ENCODE assay signal across 12 cellular contexts in genomic region chr7:46290374-46291061, GRCh38.
A peak's percentile ranks its signal among the peaks of the same experiment; 100 is the strongest.
DNase-seq lines count a peak whose midpoint lies in the region; ATAC-seq lines count a peak whose summit lies in the region.
"Had no signal": no experiment of that assay in that cellular context is flagged by ENCODE, and none has a peak within 500 bp of the region (broad histone marks: within the 10 kb centered on the region; RNA-seq: fewer than 3 reads in every experiment).

No MANE protein-coding gene starts in this region.

- no peaks in the 10 kb centered on the region for H3K27me3 ChIP-seq in mesenchymal stem cell (ENCODE audit: control insufficient read depth in 1 of 2, insufficient read depth in 1 of 2, low read length in 2 of 2)
- H3K27me3 ChIP-seq: sigmoid colon, tibial nerve had no signal

- H3K36me3 ChIP-seq in mesenchymal stem cell (ENCODE audit: control insufficient read depth in 1 of 2, insufficient read depth in 2 of 2, low read depth in 1 of 2, low read length in 2 of 2) = no peaks in the 10 kb centered on the region
- H3K36me3 ChIP-seq: sigmoid colon, tibial nerve had no signal

- no peaks in the 10 kb centered on the region for H3K9me3 ChIP-seq in mesenchymal stem cell (ENCODE audit: control insufficient read depth, low read length)
- H3K9me3 ChIP-seq: sigmoid colon, tibial nerve had no signal

- no peaks in the 10 kb centered on the region for H3K79me1 ChIP-seq in mesenchymal stem cell (replicated peaks; ENCODE audit: low read length, poor library complexity, severe bottlenecking)

- H3K4me1 ChIP-seq in mesenchymal stem cell (ENCODE audit: control insufficient read depth, insufficient read depth, low read depth, low read length) = peaks cover 6% of the 10 kb centered on the region
- H3K4me1 ChIP-seq: sigmoid colon had no signal

- H3K18ac ChIP-seq in mesenchymal stem cell (ENCODE audit: low read depth in 1 of 2, low read length in 2 of 2) = peak overlapping the region; percentile 40 to 78

- peak overlapping the region in 1 of 2 experiments; percentile 56 for H3K4me3 ChIP-seq in mesenchymal stem cell (ENCODE audit: insufficient read depth in 1 of 2, low read depth in 1 of 2, low read length in 2 of 2)
- H3K4me3 ChIP-seq: sigmoid colon, tibial nerve had no signal

- WGBS in mesenchymal stem cell = no CpG with 5 or more reads among the region's 1 CpG

- peak overlapping the region; percentile 70 for H4K8ac ChIP-seq in mesenchymal stem cell (ENCODE audit: low read length)

- H3K9ac ChIP-seq in mesenchymal stem cell (ENCODE audit: low read length) = no peak overlapping the region

- H3K27ac ChIP-seq in mesenchymal stem cell (ENCODE audit: low read length, poor library complexity, severe bottlenecking) = no peak overlapping the region
- H3K27ac ChIP-seq: sigmoid colon had no signal

- H2AFZ ChIP-seq in mesenchymal stem cell (ENCODE audit: low read depth, low read length) = no peak overlapping the region

- DNase-seq in mesenchymal stem cell (no peak), UCSD-AML1 (lab: John Stamatoyannopoulos, UW; ENCODE audit: unreplicated experiment) (no peak)
- no peak for DNase-seq in activated naive CD4-positive, alpha-beta T cell (lab: John Stamatoyannopoulos, UW)
- no peak for DNase-seq in activated naive CD4-positive, alpha-beta T cell treated with anti-CD3 and anti-CD28 coated beads, Interleukin-2, amount 50 U/mL, for 16 hours
- DNase-seq: activated T-cell treated with anti-CD3 and anti-CD28 coated beads, Interleukin-2, amount 50 U/mL, for 4 hours; GF-D8; sigmoid colon had no signal

- H3K4ac ChIP-seq in mesenchymal stem cell (ENCODE audit: low read depth in 1 of 2, low read length in 2 of 2) = peak overlapping the region in 1 of 2 experiments; percentile 68

- H3K23ac ChIP-seq in mesenchymal stem cell (ENCODE audit: low read length in 2 of 2) = no peak overlapping the region

- H2BK15ac ChIP-seq in mesenchymal stem cell (ENCODE audit: low read depth, poor library complexity, severe bottlenecking) = no peak overlapping the region

- ATAC-seq in GM18499 (IDR thresholded peaks at IDR 0.05; ENCODE audit: insufficient read depth, unreplicated experiment) (peak; percentile 14), GM21717 (IDR thresholded peaks at IDR 0.05; ENCODE audit: unreplicated experiment) (peak; percentile 5), HG03460 (IDR thresholded peaks at IDR 0.05; ENCODE audit: unreplicated experiment) (peak; percentile 22), GM18520 (IDR thresholded peaks at IDR 0.05; ENCODE audit: unreplicated experiment) (no peak)
- ATAC-seq: activated T-cell treated with anti-CD3 and anti-CD28 coated beads, Interleukin-2, amount 50 U/mL, for 4 hours had no signal

- peak overlapping the region; percentile 35 for H4K91ac ChIP-seq in mesenchymal stem cell (ENCODE audit: low read length)

- peak overlapping the region in 1 of 2 experiments; percentile 97 for H2BK12ac ChIP-seq in mesenchymal stem cell (ENCODE audit: low read length in 2 of 2)

- no peak overlapping the region for H2BK5ac ChIP-seq in mesenchymal stem cell (ENCODE audit: low read depth, low read length, poor library complexity, severe bottlenecking)

- H2AK5ac ChIP-seq in mesenchymal stem cell (ENCODE audit: low read length, severe bottlenecking) = peak overlapping the region; percentile 41

- peak overlapping the region; percentile 44 for H2BK120ac ChIP-seq in mesenchymal stem cell (ENCODE audit: low read depth, low read length)

- H3K4me2 ChIP-seq in mesenchymal stem cell (ENCODE audit: low read length, poor library complexity, severe bottlenecking) = no peak overlapping the region

- H3K14ac ChIP-seq in mesenchymal stem cell (ENCODE audit: low read length in 2 of 2) = peak overlapping the region in 1 of 2 experiments; percentile 71
